In genomic region chr12:13088503-13088902, GRCh38 we compare ENCODE assay signal across 23 cellular contexts. TPM values are rescaled to one million over a fixed set of nuclear protein-coding genes. Genes with fewer than 3 reads are reported as not detected.
DNase-seq lines count a peak whose midpoint lies in the region; ATAC-seq and TF ChIP-seq lines count a peak whose summit lies in the region.
"Had no signal": no experiment of that assay in that cellular context is flagged by ENCODE, and none has a peak within 500 bp of the region (broad histone marks: within the 10 kb centered on the region; RNA-seq: fewer than 3 reads in every experiment).

No MANE protein-coding gene starts in this region.

- no peak overlapping the region for H3K4me3 Mint-ChIP-seq in endodermal cell
- H3K4me3 Mint-ChIP-seq: HFFc6 had no signal

- H3K27ac ChIP-seq in BLaER1, result no peak overlapping the region
- peak overlapping the region; percentile 92 for H3K27ac ChIP-seq in HUES64 (ENCODE audit: low read depth, low read length)
- peak overlapping the region; percentile 21 for H3K27ac ChIP-seq in endodermal cell (ENCODE audit: low read depth, low read length)
- peak overlapping the region; percentile 92 for H3K27ac ChIP-seq in iPS-20b (ENCODE audit: low read length)
- no peak overlapping the region for H3K27ac ChIP-seq in right atrium auricular region
- H3K27ac ChIP-seq: 22Rv1, KMS-11 had no signal

- no peaks in the 10 kb centered on the region for H4K20me1 ChIP-seq in BLaER1

- H3K27me3 ChIP-seq in BLaER1 (no peaks in the 10 kb centered on the region), HUES64 (ENCODE audit: insufficient read depth, low read length) (no peaks in the 10 kb centered on the region), endodermal cell (ENCODE audit: control insufficient read depth, insufficient read depth, low read length, poor library complexity, severe bottlenecking) (no peaks in the 10 kb centered on the region), iPS-20b (ENCODE audit: insufficient read depth, low read length) (no peaks in the 10 kb centered on the region), right atrium auricular region (no peaks in the 10 kb centered on the region)

- peaks cover 2% of the 10 kb centered on the region for H3K27me3 Mint-ChIP-seq in endodermal cell (ENCODE audit: insufficient read depth)

- peaks cover 26% of the 10 kb centered on the region for H3K4me1 Mint-ChIP-seq in endodermal cell

- WGBS in HUES64, result 30% methylated on average over 2 of the region's 5 CpGs
- WGBS in endodermal cell (ENCODE audit: insufficient coverage in 1 of 2, insufficient read length in 1 of 2), 2 experiments, result 56 to 60% methylated on average over 1 to 5 of the region's 5 CpGs

- ATAC-seq in GM21447 (IDR thresholded peaks at IDR 0.05; ENCODE audit: unreplicated experiment), result no peak
- no peak for ATAC-seq in activated CD4-positive, CD25-positive, alpha-beta regulatory T cell treated with anti-CD3 and anti-CD28 coated beads, Interleukin-2, amount 50 U/mL, for 24 hours
- no peak for ATAC-seq in GM19467 (IDR thresholded peaks at IDR 0.05; ENCODE audit: unreplicated experiment)
- ATAC-seq: PC-3 had no signal

- peaks cover 18% of the 10 kb centered on the region for H3K36me3 ChIP-seq in BLaER1
- H3K36me3 ChIP-seq in HUES64 (ENCODE audit: insufficient read depth, low read length), result 0 out of 2 replicates have a peak, but pooled peaks cover 3% of the 10 kb centered on the region
- H3K36me3 ChIP-seq in endodermal cell (ENCODE audit: control insufficient read depth, insufficient read depth, low read length), result no peaks in the 10 kb centered on the region
- no peaks in the 10 kb centered on the region; the same call in 1 of the 2 replicates for H3K36me3 ChIP-seq in iPS-20b (ENCODE audit: insufficient read depth, low read depth, low read length)
- no peaks in the 10 kb centered on the region for H3K36me3 ChIP-seq in right atrium auricular region

- peaks cover 12% of the 10 kb centered on the region for H3K36me3 Mint-ChIP-seq in endodermal cell (ENCODE audit: low read depth)

- DNase-seq in endodermal cell (peak; percentile 86), right atrium auricular region (ENCODE audit: low spot score) (no peak)
- DNase-seq: AML-193, DND-41, GOT3, HFFc6, MV-4-11, NCI-H187, NCI-H2107, NCI-H2227 treated with DMSO at 0.1 percent for 48 hours, NCI-H510A treated with DMSO at 0.1 percent for 48 hours, NCI-H774, PC-3, RPMI8226, SHP77 treated with DMSO at 0.1 percent for 48 hours had no signal

- H3K9ac ChIP-seq in BLaER1 (no peak overlapping the region), HUES64 (ENCODE audit: low read depth, low read length) (peak overlapping the region; percentile 18), endodermal cell (ENCODE audit: extremely low read depth, low read length, poor library complexity, severe bottlenecking) (no peak overlapping the region), iPS-20b (ENCODE audit: low read depth, low read length) (peak overlapping the region; percentile 53; the same call in 1 of the 2 replicates)
- H3K9ac ChIP-seq: KMS-11 had no signal

- H3K9me3 ChIP-seq in BLaER1 (peaks cover 15% of the 10 kb centered on the region; the same call in 1 of the 2 replicates), HUES64 (ENCODE audit: insufficient read depth, low read depth, low read length) (no peaks in the 10 kb centered on the region), endodermal cell (ENCODE audit: control insufficient read depth, low read length) (no peaks in the 10 kb centered on the region), iPS-20b (ENCODE audit: insufficient read depth, low read depth, low read length) (no peaks in the 10 kb centered on the region), right atrium auricular region (no peaks in the 10 kb centered on the region)

- peak overlapping the region; percentile 42 for H3K27ac Mint-ChIP-seq in endodermal cell
- H3K27ac Mint-ChIP-seq: HFFc6 had no signal

- H3K4me2 ChIP-seq in BLaER1, result peak overlapping the region; percentile 78
- H3K4me2 ChIP-seq: KMS-11 had no signal

- TF ChIP-seq CTCF in endodermal cell (conservative IDR thresholded peaks at IDR 0.05) (no peak), right atrium auricular region (IDR thresholded peaks at IDR 0.05) (no peak)

- H3K4me3 ChIP-seq in BLaER1 (no peak overlapping the region), HUES64 (ENCODE audit: low read length) (peak overlapping the region; percentile 13; the same call in 1 of the 2 replicates), endodermal cell (ENCODE audit: low read length) (no peak overlapping the region), iPS-20b (ENCODE audit: low read length) (peak overlapping the region; percentile 46), right atrium auricular region (no peak overlapping the region)

- H3K9me3 Mint-ChIP-seq in endodermal cell, result no peaks in the 10 kb centered on the region
- H3K9me3 Mint-ChIP-seq: HFFc6 had no signal

- peaks cover 40% of the 10 kb centered on the region for H3K4me1 ChIP-seq in BLaER1
- peaks cover 44% of the 10 kb centered on the region for H3K4me1 ChIP-seq in HUES64 (ENCODE audit: insufficient read depth, low read length)
- H3K4me1 ChIP-seq in endodermal cell (ENCODE audit: control insufficient read depth, insufficient read depth, low read length), result no peaks in the 10 kb centered on the region
- peaks cover 31% of the 10 kb centered on the region for H3K4me1 ChIP-seq in iPS-20b (ENCODE audit: insufficient read depth, low read length)
- H3K4me1 ChIP-seq in right atrium auricular region, result peaks cover 0 to 1% of the 10 kb centered on the region in 2 donors

RNA-seq across cellular contexts. Expression of gene GSG1, which starts 15.0 kb away (rescaled TPM):
- polyA plus RNA-seq in HUES64 (2013, experiment 1 of 2), result 0.35 TPM
- polyA plus RNA-seq in HUES64 (2013, experiment 2 of 2), result 0.63 TPM
- total RNA-seq in endodermal cell (under 1 TPM in 1 of 2 donors, not detected in 1; 0.31 TPM), right atrium auricular region (not detected)
- 0.32 TPM for polyA plus RNA-seq in endodermal cell (2013, experiment 1 of 2)
- 0.12 TPM for polyA plus RNA-seq in endodermal cell (2013, experiment 2 of 2)

RNA-seq across cellular contexts. Expression of gene FAM234B, which starts 44.3 kb away (rescaled TPM):
- 10.9 TPM for polyA plus RNA-seq in HUES64 (2013, experiment 1 of 2)
- polyA plus RNA-seq in HUES64 (2013, experiment 2 of 2), result 12.7 TPM
- total RNA-seq in endodermal cell (10 to 100 TPM; 20.8 to 32.0 TPM), right atrium auricular region (1 to 10 TPM; 1.7 to 4.6 TPM)
- 21.3 TPM for polyA plus RNA-seq in endodermal cell (2013, experiment 1 of 2)
- 18.6 TPM for polyA plus RNA-seq in endodermal cell (2013, experiment 2 of 2)

Comparison
In these comparisons a context has a peak if more than half of its experiments do, and no peak if none do; other contexts are left out.
1. H3K27ac ChIP-seq: peak in HUES64 (single experiment), endodermal cell (single experiment) and iPS-20b (single experiment); none in BLaER1 (single experiment) and right atrium auricular region (0 of 2).
2. H3K4me3 ChIP-seq: peak in HUES64 (single experiment) and iPS-20b (single experiment); none in BLaER1 (single experiment), endodermal cell (single experiment) and right atrium auricular region (0 of 2).
3. H3K9ac ChIP-seq: peak in HUES64 (single experiment) and iPS-20b (single experiment); none in BLaER1 (single experiment) and endodermal cell (single experiment).